1 cellular context compared by ENCODE assay signal in genomic region chr19:39413269-39413902, GRCh38.
TF ChIP-seq lines count a peak whose summit lies in the region.

No MANE protein-coding gene starts in this region.

TF ChIP-seq in HEK293, 187 proteins besides CTCF, POLR2A, EP300 and RAD21 (continued from another document and continues in another):
- no peak for TF ChIP-seq ZNF664 (tag by site-specific recombination; IDR thresholded peaks at IDR 0.05)
- TF ChIP-seq ZBTB10 (tag by site-specific recombination; IDR thresholded peaks at IDR 0.05) = peak; percentile 48
- no peak for TF ChIP-seq ZNF776 (tag by site-specific recombination; IDR thresholded peaks at IDR 0.05; ENCODE audit: borderline replicate concordance)
- TF ChIP-seq ZNF133 (tag by site-specific recombination; IDR thresholded peaks at IDR 0.05) = no peak
- TF ChIP-seq ZNF211 (tag by site-specific recombination; IDR thresholded peaks at IDR 0.05; ENCODE audit: low read depth) = no peak
- TF ChIP-seq ZNF184 (tag by site-specific recombination; IDR thresholded peaks at IDR 0.05) = no peak
- TF ChIP-seq ZNF23 (tag by site-specific recombination; IDR thresholded peaks at IDR 0.05; ENCODE audit: borderline replicate concordance) = no peak
- TF ChIP-seq ZSCAN4 (tag by site-specific recombination; IDR thresholded peaks at IDR 0.05) = no peak
- 0 out of 2 replicates have a peak, but pooled peaks have one; percentile 48 for TF ChIP-seq ZBTB8A (tag by site-specific recombination; IDR thresholded peaks at IDR 0.05)
- peak; percentile 100 for TF ChIP-seq ZBTB48 (tag by site-specific recombination; IDR thresholded peaks at IDR 0.05)
- TF ChIP-seq FEZF1 (tag by site-specific recombination; IDR thresholded peaks at IDR 0.05) = no peak
- TF ChIP-seq ZNF843 (tag by site-specific recombination; IDR thresholded peaks at IDR 0.05) = 0 out of 2 replicates have a peak, but pooled peaks have one; percentile 14
- TF ChIP-seq ZNF433 (tag by site-specific recombination; IDR thresholded peaks at IDR 0.05; ENCODE audit: low read depth) = no peak
- TF ChIP-seq ZNF169 (tag by site-specific recombination; IDR thresholded peaks at IDR 0.05) = peak; percentile 62; the same call in 1 of the 2 replicates
- TF ChIP-seq ZNF366 (tag by site-specific recombination; conservative IDR thresholded peaks at IDR 0.05) = peak; percentile 37; the same call in 1 of the 2 replicates
- TF ChIP-seq IKZF3 (tag by site-specific recombination; IDR thresholded peaks at IDR 0.05) = peak; percentile 91
- no peak for TF ChIP-seq ZNF426 (tag by site-specific recombination; IDR thresholded peaks at IDR 0.05)
- TF ChIP-seq GLIS2 (tag by site-specific recombination; IDR thresholded peaks at IDR 0.05) = peak; percentile 96
- peak; percentile 97 for TF ChIP-seq ZNF398 (tag by site-specific recombination; IDR thresholded peaks at IDR 0.05)
- 0 out of 2 replicates have a peak, but pooled peaks have one; percentile 14 for TF ChIP-seq BCL11A (tag by site-specific recombination; IDR thresholded peaks at IDR 0.05; ENCODE audit: low read depth)
- TF ChIP-seq ZNF585B (tag by site-specific recombination; IDR thresholded peaks at IDR 0.05) = no peak
- TF ChIP-seq ZNF280D (tag by site-specific recombination; IDR thresholded peaks at IDR 0.05) = no peak
- peak; percentile 100 for TF ChIP-seq ZNF341 (tag by site-specific recombination; IDR thresholded peaks at IDR 0.05; ENCODE audit: low read depth)
- TF ChIP-seq ZNF214 (tag by site-specific recombination; IDR thresholded peaks at IDR 0.05; ENCODE audit: borderline replicate concordance) = no peak
- peak; percentile 91 for TF ChIP-seq ZNF76 (tag by site-specific recombination; IDR thresholded peaks at IDR 0.05; ENCODE audit: borderline replicate concordance, low read depth)
- no peak for TF ChIP-seq ZNF362 (tag by site-specific recombination; IDR thresholded peaks at IDR 0.05)
- TF ChIP-seq TSHZ1 (tag by site-specific recombination; IDR thresholded peaks at IDR 0.05; ENCODE audit: borderline replicate concordance) = no peak
- TF ChIP-seq ZNF561 (tag by site-specific recombination; IDR thresholded peaks at IDR 0.05; ENCODE audit: borderline replicate concordance) = no peak
- TF ChIP-seq ZNF324 (tag by site-specific recombination; IDR thresholded peaks at IDR 0.05) = no peak
- TF ChIP-seq ZNF202 (tag by site-specific recombination; IDR thresholded peaks at IDR 0.05; ENCODE audit: borderline replicate concordance) = no peak
- TF ChIP-seq ZNF707 (tag by site-specific recombination; IDR thresholded peaks at IDR 0.05) = no peak
- no peak; the same call in 1 of the 2 replicates for TF ChIP-seq ZEB2 (tag by site-specific recombination; IDR thresholded peaks at IDR 0.05)
- TF ChIP-seq ZNF19 (tag by site-specific recombination; IDR thresholded peaks at IDR 0.05; ENCODE audit: low read depth) = no peak
- TF ChIP-seq EGR2 (tag by site-specific recombination; IDR thresholded peaks at IDR 0.05; ENCODE audit: low read depth) = peak; percentile 91
- no peak for TF ChIP-seq ZNF777 (tag by site-specific recombination; IDR thresholded peaks at IDR 0.05; ENCODE audit: borderline replicate concordance)
- peak; percentile 95 for TF ChIP-seq GLIS1 (tag by site-specific recombination; IDR thresholded peaks at IDR 0.05)
- TF ChIP-seq ZNF423 (tag by site-specific recombination; IDR thresholded peaks at IDR 0.05) = peak; percentile 72
- no peak for TF ChIP-seq ZSCAN18 (tag by site-specific recombination; IDR thresholded peaks at IDR 0.05)
- no peak for TF ChIP-seq ZNF560 (tag by site-specific recombination; IDR thresholded peaks at IDR 0.05; ENCODE audit: borderline replicate concordance)
- no peak for TF ChIP-seq ZNF239 (tag by site-specific recombination; IDR thresholded peaks at IDR 0.05)
- no peak for TF ChIP-seq ZNF394 (tag by site-specific recombination; IDR thresholded peaks at IDR 0.05; ENCODE audit: borderline replicate concordance)
- no peak for TF ChIP-seq SETDB1 (IDR thresholded peaks at IDR 0.05; ENCODE audit: insufficient read length, low read length)
- TF ChIP-seq ZXDB (tag by site-specific recombination; IDR thresholded peaks at IDR 0.05) = 0 out of 2 replicates have a peak, but pooled peaks have one; percentile 9
- TF ChIP-seq ZNF488 (tag by site-specific recombination; IDR thresholded peaks at IDR 0.05) = no peak
- TF ChIP-seq ZNF600 (tag by site-specific recombination; IDR thresholded peaks at IDR 0.05) = no peak
- no peak for TF ChIP-seq ZNF704 (tag by site-specific recombination; IDR thresholded peaks at IDR 0.05)
